19 cellular contexts compared by ENCODE assay signal in the genomic region with DNA sequence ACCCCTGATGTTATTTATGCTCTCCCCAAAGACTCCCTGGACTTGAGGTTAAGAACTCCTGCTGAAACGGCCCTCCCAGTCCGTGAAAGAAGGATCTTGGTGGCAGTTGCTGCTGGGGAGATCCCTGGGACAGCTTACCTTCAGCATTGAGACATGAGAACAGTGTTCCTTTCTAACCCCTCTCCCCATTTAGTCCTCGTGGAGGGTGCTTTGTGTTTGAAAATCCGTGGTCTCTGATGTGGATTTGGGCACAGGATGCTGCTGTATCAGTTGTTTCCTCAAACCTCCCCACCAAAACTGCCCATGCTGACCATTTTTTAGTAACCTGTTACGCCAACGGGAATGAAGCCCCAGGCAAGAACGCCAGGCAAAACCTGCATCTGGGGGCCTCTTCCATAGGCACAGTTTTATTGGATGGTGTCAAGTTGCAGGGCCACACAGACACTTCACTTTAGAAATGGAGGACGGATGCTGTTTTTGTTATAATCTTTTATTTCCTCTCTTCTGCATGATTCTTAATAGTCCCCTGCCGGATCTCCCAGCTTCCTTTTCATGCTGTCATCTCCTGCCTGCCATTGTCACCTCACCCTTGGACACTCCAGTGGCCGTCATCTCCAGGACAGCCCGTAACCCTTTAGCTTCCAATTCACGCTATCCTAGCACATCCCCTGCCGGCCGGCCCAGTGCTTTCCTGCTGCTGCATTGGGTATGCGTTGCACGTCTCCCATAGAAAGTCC. TPM values are rescaled to one million over a fixed set of nuclear protein-coding genes. Genes with fewer than 3 reads are reported as not detected.
DNase-seq lines count a peak whose midpoint lies in the region; ATAC-seq and TF ChIP-seq lines count a peak whose summit lies in the region.
"Had no signal": no experiment of that assay in that cellular context is flagged by ENCODE, and none has a peak within 500 bp of the region (broad histone marks: within the 10 kb centered on the region; RNA-seq: fewer than 3 reads in every experiment).

No MANE protein-coding gene starts in this region.

- 74% methylated on average over 15 of the region's 16 CpGs for WGBS in mesenchymal stem cell
- 70 to 82% (median 77%) methylated on average over 16 of the region's 16 CpGs for WGBS in stomach, 5 donors

- H3K4ac ChIP-seq in mesenchymal stem cell (ENCODE audit: low read depth in 1 of 2, low read length in 2 of 2): no peak overlapping the region

- H3K9me3 ChIP-seq in mesenchymal stem cell (ENCODE audit: control insufficient read depth, low read length) (no peaks in the 10 kb centered on the region), uterus (no peaks in the 10 kb centered on the region), left lung (no peaks in the 10 kb centered on the region), stomach (no peaks in the 10 kb centered on the region)
- H3K9me3 ChIP-seq: right atrium auricular region had no signal

- H2BK15ac ChIP-seq in mesenchymal stem cell (ENCODE audit: low read depth, poor library complexity, severe bottlenecking): no peak overlapping the region

- no peak overlapping the region for H2BK120ac ChIP-seq in mesenchymal stem cell (ENCODE audit: low read depth, low read length)

- H3K4me2 ChIP-seq in mesenchymal stem cell (ENCODE audit: low read length, poor library complexity, severe bottlenecking): no peak overlapping the region
- H3K4me2 ChIP-seq: KMS-11 had no signal

- peak overlapping the region in 3 of 5 experiments; percentile 31 to 66 (median 60) for H3K4me3 Mint-ChIP-seq in brain

- peaks cover 5% of the 10 kb centered on the region for H3K4me1 ChIP-seq in mesenchymal stem cell (ENCODE audit: control insufficient read depth, insufficient read depth, low read depth, low read length)
- no peaks in the 10 kb centered on the region for H3K4me1 ChIP-seq in uterus
- H3K4me1 ChIP-seq in left lung: peaks cover 11 to 49% of the 10 kb centered on the region in 2 donors
- H3K4me1 ChIP-seq in stomach: peaks cover 13 to 31% (median 20%) of the 10 kb centered on the region in 4 donors
- H3K4me1 ChIP-seq: right atrium auricular region had no signal

- no peak for ATAC-seq in left lung
- ATAC-seq: Panc1; stimulated activated naive CD8-positive, alpha-beta T cell treated with anti-CD3 and anti-CD28 coated beads, Interleukin-15, Interleukin-2, amounts not matched to agents 100 U/mL and 50 U/mL, for 24 hours had no signal

- peaks cover 22% of the 10 kb centered on the region for H3K79me1 ChIP-seq in mesenchymal stem cell (replicated peaks; ENCODE audit: low read length, poor library complexity, severe bottlenecking)

- DNase-seq in AG04449 (ENCODE audit: low read depth, low spot score): no peak
- DNase-seq in NCI-H146 treated with DMSO at 0.1 percent for 48 hours (lab: John Stamatoyannopoulos, UW; ENCODE audit: unreplicated experiment): peak; percentile 48
- DNase-seq in mesenchymal stem cell: no peak
- DNase-seq in uterus: no peak
- no peak for DNase-seq in left lung
- no peak for DNase-seq in stimulated activated naive CD4-positive, alpha-beta T cell treated with Interleukin-2 at 50 U/mL for 16 hours (lab: John Stamatoyannopoulos, UW)
- DNase-seq in stomach: no peak
- DNase-seq: activated effector memory CD4-positive, alpha-beta T cell treated with anti-CD3 and anti-CD28 coated beads, Interleukin-2, amount 50 U/mL, for 16 hours; CD4-positive, alpha-beta memory T cell; cerebellar nuclear complex; EL; GM23248; NCI-H2081 treated with DMSO at 0.1 percent for 48 hours; stimulated activated naive CD8-positive, alpha-beta T cell treated with anti-CD3 and anti-CD28 coated beads, Interleukin-15, Interleukin-2, amounts not matched to agents 100 U/mL and 50 U/mL, for 24 hours had no signal

- peaks cover 3 to 13% (median 7%) of the 10 kb centered on the region in 5 experiments for H3K9me3 Mint-ChIP-seq in brain

- no peak overlapping the region for H3K23ac ChIP-seq in mesenchymal stem cell (ENCODE audit: low read length in 2 of 2)

- H3K4me3 ChIP-seq in AG04449 (ENCODE audit: low read depth, low read length) (no peak overlapping the region), mesenchymal stem cell (ENCODE audit: insufficient read depth in 1 of 2, low read depth in 1 of 2, low read length in 2 of 2) (no peak overlapping the region), uterus (no peak overlapping the region), left lung (no peak overlapping the region), stomach (no peak overlapping the region)
- H3K4me3 ChIP-seq: GM23248, right atrium auricular region, SK-N-MC had no signal

- H3K27me3 ChIP-seq in mesenchymal stem cell (ENCODE audit: control insufficient read depth in 1 of 2, insufficient read depth in 1 of 2, low read length in 2 of 2) (no peaks in the 10 kb centered on the region), uterus (no peaks in the 10 kb centered on the region), left lung (no peaks in the 10 kb centered on the region), stomach (no peaks in the 10 kb centered on the region)
- H3K27me3 ChIP-seq: right atrium auricular region had no signal

- H3K36me3 Mint-ChIP-seq in brain: peaks cover 36% of the 10 kb centered on the region

- no peak overlapping the region for H2AFZ ChIP-seq in mesenchymal stem cell (ENCODE audit: low read depth, low read length)
- H2AFZ ChIP-seq: GM23248 had no signal

- H4K91ac ChIP-seq in mesenchymal stem cell (ENCODE audit: low read length): no peak overlapping the region

- peak overlapping the region in 3 of 5 experiments; percentile 31 to 41 (median 33) for H3K27ac Mint-ChIP-seq in brain
- H3K27ac Mint-ChIP-seq: CD4-positive, alpha-beta memory T cell had no signal

- no peak overlapping the region for H2BK12ac ChIP-seq in mesenchymal stem cell (ENCODE audit: low read length in 2 of 2)

- POLR2A ChIA-PET in AG04449 (lab: Yijun Ruan, JAX): no interaction called here

- intact Hi-C loops in uterus (cut with DNase I; ENCODE audit: low total_unique reads): no loop called here
- intact Hi-C loops in left lung (cut with DNase I): no loop called here
- intact Hi-C loops in stomach (cut with DNase I; ENCODE audit: low total_unique reads): no loop called here

- H2BK5ac ChIP-seq in mesenchymal stem cell (ENCODE audit: low read depth, low read length, poor library complexity, severe bottlenecking): no peak overlapping the region

- H3K27me3 Mint-ChIP-seq in brain: peaks cover 7% of the 10 kb centered on the region

- no peak overlapping the region for H3K18ac ChIP-seq in mesenchymal stem cell (ENCODE audit: low read depth in 1 of 2, low read length in 2 of 2)

- no peak overlapping the region for H3K14ac ChIP-seq in mesenchymal stem cell (ENCODE audit: low read length in 2 of 2)

- peak overlapping the region; percentile 28 for H2AK5ac ChIP-seq in mesenchymal stem cell (ENCODE audit: low read length, severe bottlenecking)

- H3K36me3 ChIP-seq in mesenchymal stem cell (ENCODE audit: control insufficient read depth in 1 of 2, insufficient read depth in 2 of 2, low read depth in 1 of 2, low read length in 2 of 2) (peaks cover 3 to 35% of the 10 kb centered on the region in 2 experiments), uterus (no peaks in the 10 kb centered on the region), left lung (peaks cover 0 to 17% of the 10 kb centered on the region in 2 donors), stomach (peaks cover 0 to 18% (median 15%) of the 10 kb centered on the region in 4 donors)
- H3K36me3 ChIP-seq: right atrium auricular region had no signal

- no peak for TF ChIP-seq POLR2A in uterus (IDR thresholded peaks at IDR 0.05)
- TF ChIP-seq POLR2A in stomach (IDR thresholded peaks at IDR 0.05): no peak

- no peak overlapping the region for H3K9ac ChIP-seq in mesenchymal stem cell (ENCODE audit: low read length)
- H3K9ac ChIP-seq: GM23248, KMS-11 had no signal

- TF ChIP-seq CTCF in AG04449 (IDR thresholded peaks at IDR 0.05; ENCODE audit: insufficient read depth, low read length, missing control alignments) (peak; percentile 21), brain (conservative IDR thresholded peaks at IDR 0.05) (no peak), uterus (IDR thresholded peaks at IDR 0.05) (no peak), left lung (IDR thresholded peaks at IDR 0.05) (no peak), stomach (IDR thresholded peaks at IDR 0.05) (no peak)

- peaks cover 93% of the 10 kb centered on the region for H3K4me1 Mint-ChIP-seq in brain
- H3K4me1 Mint-ChIP-seq: CD4-positive, alpha-beta memory T cell had no signal

- CTCF ChIA-PET in AG04449 (lab: Yijun Ruan, JAX): interaction anchor here (1.5 kb wide), 1 partner anchor 32 kb away, joined by 3 read pairs; a partner anchor contains a TSS

- H3K27ac ChIP-seq in mesenchymal stem cell (ENCODE audit: low read length, poor library complexity, severe bottlenecking) (no peak overlapping the region), uterus (no peak overlapping the region), left lung (no peak overlapping the region), stomach (no peak overlapping the region)
- H3K27ac ChIP-seq: GM23248, KMS-11, right atrium auricular region, SK-N-MC had no signal

- H4K8ac ChIP-seq in mesenchymal stem cell (ENCODE audit: low read length): peak overlapping the region; percentile 24

- TF ChIP-seq EP300 in stomach (IDR thresholded peaks at IDR 0.05): no peak

RNA-seq across cellular contexts. Expression of a gene that starts 31.7 kb away (rescaled TPM):
- polyA plus RNA-seq in brain (ENCODE audit: insufficient read depth, low read depth, low replicate concordance) (4.5 TPM), stomach (1 to 10 TPM in 1 of 3 donors, under 1 TPM in 1, not detected in 1; 0.53 to 1.4 TPM)
- 4.8 TPM for polyA plus RNA-seq in mesenchymal stem cell (2013, experiment 1 of 2)
- 4.8 TPM for polyA plus RNA-seq in mesenchymal stem cell (2013, experiment 2 of 2)
- total RNA-seq in uterus (1 to 10 TPM in 3 of 4 donors, under 1 TPM in 1; under 0.01 to 1.9 (median 1.1) TPM), left lung (10 to 100 TPM; 12.4 to 31.8 TPM), stomach (1 to 10 TPM in 2 of 5 donors, not detected in 3; 1.3 to 2.6 TPM)

RNA-seq across cellular contexts. Expression of a gene that starts 52.4 kb away (rescaled TPM):
- polyA plus RNA-seq in brain (ENCODE audit: insufficient read depth, low read depth, low replicate concordance) (8.5 TPM), stomach (10 to 100 TPM; 14.0 to 55.3 (median 17.1) TPM)
- polyA plus RNA-seq in mesenchymal stem cell (2013, experiment 1 of 2): 6.0 TPM
- 6.4 TPM for polyA plus RNA-seq in mesenchymal stem cell (2013, experiment 2 of 2)
- total RNA-seq in uterus (10 to 100 TPM in 1 of 4 donors, 1 to 10 TPM in 2, under 1 TPM in 1; 0.29 to 13.6 (median 6.5) TPM), left lung (10 to 100 TPM; 32.2 to 33.4 TPM), stomach (10 to 100 TPM in 3 of 5 donors, 1 to 10 TPM in 2; 1.2 to 30.5 (median 25.1) TPM)
